ENCODE assay signal across 29 cellular contexts in genomic region chr2:75862547-75862946, GRCh38.
"Had no signal": no experiment of that assay in that cellular context is flagged by ENCODE, and none has a peak within 500 bp of the region (broad histone marks: within the 10 kb centered on the region; RNA-seq: fewer than 3 reads in every experiment).

No MANE protein-coding gene starts in this region.

- H3K4me1 ChIP-seq: ascending aorta, breast epithelium, colonic mucosa, esophagus squamous epithelium, gastroesophageal sphincter had no signal

- H3K9me3 ChIP-seq: ascending aorta, breast epithelium, colonic mucosa, esophagus squamous epithelium, gastroesophageal sphincter had no signal

- H3K4me3 ChIP-seq: ascending aorta, breast epithelium, cardiac muscle cell, colonic mucosa, esophagus squamous epithelium, gastroesophageal sphincter had no signal

- H3K36me3 ChIP-seq: ascending aorta, breast epithelium, cardiac muscle cell, colonic mucosa, esophagus squamous epithelium, gastroesophageal sphincter had no signal

- DNase-seq: activated CD4-positive, alpha-beta memory T cell treated with anti-CD3 and anti-CD28 coated beads for 36 hours; activated CD4-positive, alpha-beta T cell treated with anti-CD3 and anti-CD28 coated beads for 36 hours; activated CD4-positive, alpha-beta T cell treated with anti-CD3 and anti-CD28 coated beads, Interleukin-2, amount 10 ng/mL, durations not matched to agents 24 days and 14 days; activated CD4-positive, CD25-positive, alpha-beta regulatory T cell; activated CD4-positive, CD25-positive, alpha-beta regulatory T cell treated with anti-CD3 and anti-CD28 coated beads, Interleukin-2, amount 50 U/mL, for 72 hours; activated CD8-positive, alpha-beta memory T cell treated with anti-CD3 and anti-CD28 coated beads, Interleukin-2, amount 10 ng/mL, durations not matched to agents 7 days and 5 days; activated CD8-positive, alpha-beta memory T cell treated with anti-CD3 and anti-CD28 coated beads, Interleukin-2, amount 50 U/mL, for 4 hours; activated CD8-positive, alpha-beta T cell treated with anti-CD3 and anti-CD28 coated beads, Interleukin-2, amount 10 ng/mL, durations not matched to agents 7 days and 5 days; activated gamma-delta T cell; activated naive CD4-positive, alpha-beta T cell; activated naive CD4-positive, alpha-beta T cell treated with anti-CD3 and anti-CD28 coated beads, Interleukin-2, amount 10 ng/mL, durations not matched to agents 7 days and 5 days; activated naive CD8-positive, alpha-beta T cell treated with anti-CD3 and anti-CD28 coated beads, Interleukin-2, amount 10 ng/mL, durations not matched to agents 7 days and 5 days; activated T-cell treated with anti-CD3 and anti-CD28 coated beads, Interleukin-2, amount 50 U/mL, for 1 hour; activated T-cell treated with anti-CD3 and anti-CD28 coated beads, Interleukin-2, amount 50 U/mL, for 48 hours; central memory CD4-positive, alpha-beta T cell; cerebellar nuclear complex; colonic mucosa; effector CD8-positive, alpha-beta T cell; esophagus squamous epithelium; foreskin melanocyte; T-helper 2 cell had no signal

- FAIRE-seq: endometrium, endothelial cell of umbilical vein had no signal

- ATAC-seq: activated CD4-positive, alpha-beta T cell treated with anti-CD3 and anti-CD28 coated beads for 36 hours; activated CD8-positive, alpha-beta memory T cell treated with anti-CD3 and anti-CD28 coated beads, Interleukin-2, amount 10 ng/mL, durations not matched to agents 7 days and 5 days; activated CD8-positive, alpha-beta T cell treated with anti-CD3 and anti-CD28 coated beads, Interleukin-2, amount 10 ng/mL, durations not matched to agents 7 days and 5 days; activated naive CD4-positive, alpha-beta T cell treated with anti-CD3 and anti-CD28 coated beads, Interleukin-2, amount 50 U/mL, for 72 hours; gastroesophageal sphincter had no signal

- H3K27ac ChIP-seq: ascending aorta, breast epithelium, cardiac muscle cell, colonic mucosa, epithelial cell of prostate, esophagus squamous epithelium, gastroesophageal sphincter had no signal

- H3K27me3 ChIP-seq: ascending aorta, breast epithelium, cardiac muscle cell, colonic mucosa, esophagus squamous epithelium, gastroesophageal sphincter had no signal
